Comparison of ENCODE assay signal across 8 cellular contexts in genomic region chr3:132721479-132722164, GRCh38. TPM values are rescaled to one million over a fixed set of nuclear protein-coding genes. Genes with fewer than 3 reads are reported as not detected.
DNase-seq lines count a peak whose midpoint lies in the region; ATAC-seq, FAIRE-seq and TF ChIP-seq lines count a peak whose summit lies in the region.

No MANE protein-coding gene starts in this region.

- no peaks in the 10 kb centered on the region for H4K20me1 ChIP-seq in fibroblast of lung (ENCODE audit: control insufficient read depth, extremely low read depth, insufficient read depth, low read length)

- peak overlapping the region; percentile 61 to 84 (median 64) for H3K4me3 ChIP-seq in fibroblast of lung (replicated peaks in 1 of 4; ENCODE audit: control extremely low read depth in 1 of 4, insufficient read depth in 1 of 4, low read depth in 3 of 4, low read length in 4 of 4)
- peak overlapping the region; percentile 86 to 90 for H3K4me3 ChIP-seq in uterus

- POLR2A ChIA-PET in activated CD4-positive, alpha-beta memory T cell treated with anti-CD3 and anti-CD28 coated beads, Interleukin-2, amount 10 ng/mL, durations not matched to agents 7 days and 5 days (lab: Charles Lee), result interaction anchor here (1.4 to 1.5 kb wide), 3 partner anchors 9 to 851 kb away, joined by 3 to 4 read pairs (median 4); no protein-coding TSS in a partner anchor
- POLR2A ChIA-PET in naive thymus-derived CD8-positive, alpha-beta T cell (lab: Charles Lee), result interaction anchor here (1.6 to 2.6 kb wide), 3 partner anchors 304 to 853 kb away, joined by 4 to 7 read pairs (median 7); partner anchors contain the start of genes CDV3 and DNAJC13

- H3K4me1 ChIP-seq in fibroblast of lung (ENCODE audit: control insufficient read depth, extremely low read depth, insufficient read depth, low read length) (peaks cover 3% of the 10 kb centered on the region), uterus (no peaks in the 10 kb centered on the region)

- no peaks in the 10 kb centered on the region for H3K9me3 Mint-ChIP-seq in activated CD4-positive, alpha-beta memory T cell treated with anti-CD3 and anti-CD28 coated beads, Interleukin-2, amount 10 ng/mL, durations not matched to agents 7 days and 5 days
- H3K9me3 Mint-ChIP-seq in naive thymus-derived CD8-positive, alpha-beta T cell, result no peaks in the 10 kb centered on the region

- H3K4me2 ChIP-seq in fibroblast of lung (ENCODE audit: extremely low read depth, insufficient read depth, low read length), result peak overlapping the region; percentile 84

- peak overlapping the region; percentile 82 for H3K27ac Mint-ChIP-seq in activated CD4-positive, alpha-beta memory T cell treated with anti-CD3 and anti-CD28 coated beads, Interleukin-2, amount 10 ng/mL, durations not matched to agents 7 days and 5 days
- H3K27ac Mint-ChIP-seq in naive thymus-derived CD8-positive, alpha-beta T cell, result peak overlapping the region; percentile 72 to 95 (median 89)

- peak overlapping the region; percentile 84 for H3K27ac ChIP-seq in fibroblast of lung (ENCODE audit: insufficient read depth, low read length)
- peak overlapping the region; percentile 96 to 97 for H3K27ac ChIP-seq in uterus

- peak; percentile 24 to 33 for ATAC-seq in naive thymus-derived CD8-positive, alpha-beta T cell

- peak overlapping the region; percentile 23 for H2AFZ ChIP-seq in fibroblast of lung (ENCODE audit: low read length)

- peaks cover 27% of the 10 kb centered on the region for H3K36me3 Mint-ChIP-seq in activated CD4-positive, alpha-beta memory T cell treated with anti-CD3 and anti-CD28 coated beads, Interleukin-2, amount 10 ng/mL, durations not matched to agents 7 days and 5 days (ENCODE audit: low read depth)
- H3K36me3 Mint-ChIP-seq in naive thymus-derived CD8-positive, alpha-beta T cell, result peaks cover 4 to 22% (median 4%) of the 10 kb centered on the region in 3 donors

- H3K27me3 Mint-ChIP-seq in activated CD4-positive, alpha-beta memory T cell treated with anti-CD3 and anti-CD28 coated beads, Interleukin-2, amount 10 ng/mL, durations not matched to agents 7 days and 5 days, result no peaks in the 10 kb centered on the region
- H3K27me3 Mint-ChIP-seq in naive thymus-derived CD8-positive, alpha-beta T cell, result no peaks in the 10 kb centered on the region

- CTCF ChIA-PET in activated CD4-positive, alpha-beta memory T cell treated with anti-CD3 and anti-CD28 coated beads, Interleukin-2, amount 10 ng/mL, durations not matched to agents 7 days and 5 days (lab: Charles Lee), result no interaction called here

- peak overlapping the region; percentile 92 for H3K4me3 Mint-ChIP-seq in activated CD4-positive, alpha-beta memory T cell treated with anti-CD3 and anti-CD28 coated beads, Interleukin-2, amount 10 ng/mL, durations not matched to agents 7 days and 5 days
- peak overlapping the region; percentile 89 to 96 (median 93) for H3K4me3 Mint-ChIP-seq in naive thymus-derived CD8-positive, alpha-beta T cell

- peaks cover 37% of the 10 kb centered on the region for H3K4me1 Mint-ChIP-seq in activated CD4-positive, alpha-beta memory T cell treated with anti-CD3 and anti-CD28 coated beads, Interleukin-2, amount 10 ng/mL, durations not matched to agents 7 days and 5 days
- H3K4me1 Mint-ChIP-seq in naive thymus-derived CD8-positive, alpha-beta T cell, result peaks cover 16 to 47% (median 42%) of the 10 kb centered on the region in 4 donors

- no peaks in the 10 kb centered on the region for H3K9me3 ChIP-seq in fibroblast of lung (ENCODE audit: control insufficient read depth, insufficient read depth, low read depth, low read length)
- H3K9me3 ChIP-seq in uterus, result no peaks in the 10 kb centered on the region

- FAIRE-seq in H54 (lab: Jason Lieb, UNC), result no peak
- FAIRE-seq in GM12892 (lab: Jason Lieb, UNC), result no peak

- H3K36me3 ChIP-seq in fibroblast of lung (ENCODE audit: control insufficient read depth, insufficient read depth, low read length), result peaks cover 2% of the 10 kb centered on the region
- H3K36me3 ChIP-seq in uterus, result no peaks in the 10 kb centered on the region

- H3K27me3 ChIP-seq in fibroblast of lung (ENCODE audit: control insufficient read depth, insufficient read depth, low read length) (no peaks in the 10 kb centered on the region), uterus (no peaks in the 10 kb centered on the region)

- TF ChIP-seq CTCF in fibroblast of lung (conservative IDR thresholded peaks at IDR 0.05 in 1 of 2, IDR thresholded peaks at IDR 0.05 in 1 of 2; ENCODE audit: low read depth in 1 of 2, low read length in 2 of 2) (peak in 1 of 2 donors; percentile 24), uterus (IDR thresholded peaks at IDR 0.05) (peak in 3 of 4 experiments; percentile 4 to 51 (median 30))

- DNase-seq in EL (peak; percentile 71), H54 (ENCODE audit: insufficient read length, low spot score) (peak; percentile 62), NCI-H2029 treated with DMSO at 0.1 percent for 48 hours (lab: John Stamatoyannopoulos, UW) (peak; percentile 3), fibroblast of lung (ENCODE audit: low read depth in 2 of 2) (peak; percentile 61 to 76), uterus (peak; percentile 20 to 60), GM12892 (ENCODE audit: insufficient read length) (no peak)
- no peak for DNase-seq in activated CD4-positive, alpha-beta memory T cell treated with anti-CD3 and anti-CD28 coated beads, Interleukin-2, amount 10 ng/mL, durations not matched to agents 7 days and 5 days
- DNase-seq in naive thymus-derived CD8-positive, alpha-beta T cell, result peak in 2 of 10 donors; percentile 2 to 75

- intact Hi-C loops in uterus (cut with DNase I; ENCODE audit: low total_unique reads), result loop anchor here (10.0 kb wide), 2 partner anchors 703 to 853 kb away; partner anchors contain the start of gene CDV3

- peak overlapping the region; percentile 94 for H3K9ac ChIP-seq in fibroblast of lung (ENCODE audit: insufficient read depth, low read length)

- no peak for TF ChIP-seq POLR2A in H54 (IDR thresholded peaks at IDR 0.05; ENCODE audit: low read depth, low read length)
- no peak for TF ChIP-seq POLR2A in uterus (IDR thresholded peaks at IDR 0.05)
- TF ChIP-seq POLR2A in GM12892 (IDR thresholded peaks at IDR 0.05; ENCODE audit: low read depth, low read length), result no peak

- H3K79me2 ChIP-seq in fibroblast of lung (ENCODE audit: control insufficient read depth, insufficient read depth, low read length), result peaks cover 22% of the 10 kb centered on the region

RNA-seq across cellular contexts. Expression of gene NPHP3, which starts 0.6 kb away (rescaled TPM):
- 10 to 100 TPM; 20.7 to 24.1 TPM for total RNA-seq in activated CD4-positive, alpha-beta memory T cell treated with anti-CD3 and anti-CD28 coated beads, Interleukin-2, amount 10 ng/mL, durations not matched to agents 7 days and 5 days
- total RNA-seq in fibroblast of lung (24.4 and 25.9 TPM in 2 replicates), uterus (100 to 1,000 TPM in 1 of 4 donors, 10 to 100 TPM in 3; 50.3 to 111 (median 57.8) TPM)
- polyA plus RNA-seq in fibroblast of lung, result 30.1 and 38.5 TPM in 2 replicates
- polyA plus RNA-seq in fibroblast of lung (2012), result 11.6 and 15.5 TPM in 2 replicates
- polyA minus RNA-seq in fibroblast of lung (ENCODE audit: low replicate concordance), result 2.0 and 4.8 TPM in 2 replicates
- total RNA-seq in naive thymus-derived CD8-positive, alpha-beta T cell, result 10 to 100 TPM; 60.0 to 63.5 TPM
- 1 to 10 TPM; 2.5 to 4.9 (median 3.0) TPM for polyA plus RNA-seq in naive thymus-derived CD8-positive, alpha-beta T cell
- 9.3 TPM for polyA plus RNA-seq in GM12892 (2012; ENCODE audit: missing spikeins)

Comparison
In these comparisons a context has a peak if more than half of its experiments do, and no peak if none do; other contexts are left out.
1. DNase-seq: peak in EL (single experiment), H54 (single experiment), NCI-H2029 treated with DMSO at 0.1 percent for 48 hours (single experiment), fibroblast of lung (2 of 2) and uterus (2 of 2); none in activated CD4-positive, alpha-beta memory T cell treated with anti-CD3 and anti-CD28 coated beads, Interleukin-2, amount 10 ng/mL, durations not matched to agents 7 days and 5 days (single experiment) and GM12892 (single experiment).